ENCODE assay signal across 27 cellular contexts in genomic region chr19:15441317-15441716, GRCh38. TPM values are rescaled to one million over a fixed set of nuclear protein-coding genes. Genes with fewer than 3 reads are reported as not detected.
"Had no signal": no experiment of that assay in that cellular context is flagged by ENCODE, and none has a peak within 500 bp of the region (broad histone marks: within the 10 kb centered on the region; RNA-seq: fewer than 3 reads in every experiment).

No MANE protein-coding gene starts in this region.

- H3K27ac ChIP-seq: SJCRH30 had no signal

- H3K27me3 Mint-ChIP-seq: activated CD4-positive, alpha-beta memory T cell treated with anti-CD3 and anti-CD28 coated beads, Interleukin-2, amount 10 ng/mL, durations not matched to agents 7 days and 5 days; activated naive CD8-positive, alpha-beta T cell; activated T-helper 17 cell treated with anti-CD3 and anti-CD28 coated beads, Interleukin-2, amount 50 U/mL, for 72 hours; brain; central memory CD8-positive, alpha-beta T cell; T-helper 17 cell had no signal

- H3K4me2 ChIP-seq: SK-N-SH had no signal

- H3K4me3 ChIP-seq: SJCRH30 had no signal

- H3K27ac Mint-ChIP-seq: activated CD4-positive, alpha-beta memory T cell treated with anti-CD3 and anti-CD28 coated beads, Interleukin-2, amount 10 ng/mL, durations not matched to agents 7 days and 5 days; activated naive CD4-positive, alpha-beta T cell treated with anti-CD3 and anti-CD28 coated beads for 36 hours; activated naive CD8-positive, alpha-beta T cell; activated T-helper 17 cell treated with anti-CD3 and anti-CD28 coated beads, Interleukin-2, amount 50 U/mL, for 72 hours; brain; T-helper 17 cell; WTC11 had no signal

- H3K9ac ChIP-seq: SK-N-SH had no signal

- H3K4me3 Mint-ChIP-seq: activated CD4-positive, alpha-beta memory T cell treated with anti-CD3 and anti-CD28 coated beads, Interleukin-2, amount 10 ng/mL, durations not matched to agents 7 days and 5 days; activated naive CD4-positive, alpha-beta T cell treated with anti-CD3 and anti-CD28 coated beads for 36 hours; activated naive CD8-positive, alpha-beta T cell; activated T-helper 17 cell treated with anti-CD3 and anti-CD28 coated beads, Interleukin-2, amount 50 U/mL, for 72 hours; brain; central memory CD8-positive, alpha-beta T cell; T-helper 17 cell; WTC11 had no signal

- H3K36me3 ChIP-seq: SJCRH30 had no signal

- H3K9me3 ChIP-seq: SJCRH30, SK-N-SH had no signal

- H3K36me3 Mint-ChIP-seq: activated naive CD8-positive, alpha-beta T cell; WTC11 had no signal

- H3K4me1 Mint-ChIP-seq: activated T-helper 17 cell treated with anti-CD3 and anti-CD28 coated beads, Interleukin-2, amount 50 U/mL, for 72 hours; brain; T-helper 17 cell had no signal

- H3K9me3 Mint-ChIP-seq: activated CD4-positive, alpha-beta memory T cell treated with anti-CD3 and anti-CD28 coated beads, Interleukin-2, amount 10 ng/mL, durations not matched to agents 7 days and 5 days; activated naive CD4-positive, alpha-beta T cell treated with anti-CD3 and anti-CD28 coated beads for 36 hours; activated T-helper 17 cell treated with anti-CD3 and anti-CD28 coated beads, Interleukin-2, amount 50 U/mL, for 72 hours; brain; central memory CD8-positive, alpha-beta T cell; WTC11 had no signal

- FAIRE-seq: astrocyte had no signal

- H3K4me1 ChIP-seq: SJCRH30 had no signal

- ATAC-seq: activated T-helper 17 cell treated with anti-CD3 and anti-CD28 coated beads, Interleukin-2, amount 50 U/mL, for 72 hours; T-helper 17 cell; WTC11 had no signal

- DNase-seq: activated CD4-positive, alpha-beta memory T cell treated with anti-CD3 and anti-CD28 coated beads, Interleukin-2, amount 10 ng/mL, durations not matched to agents 7 days and 5 days; activated CD4-positive, alpha-beta T cell treated with anti-CD3 and anti-CD28 coated beads for 1 hour; activated CD4-positive, alpha-beta T cell treated with anti-CD3 and anti-CD28 coated beads, Interleukin-2, amount 50 U/mL, for 1 hour; activated gamma-delta T cell; activated naive CD4-positive, alpha-beta T cell treated with anti-CD3 and anti-CD28 coated beads for 36 hours; activated T-cell treated with anti-CD3 and anti-CD28 coated beads for 4 hours; activated T-cell treated with anti-CD3 and anti-CD28 coated beads, Interleukin-2, amount 50 U/mL, for 48 hours; amygdala; Kasumi-1; NCI-H146; NCI-H187 treated with DMSO at 0.1 percent for 48 hours; NCI-H2081 treated with DMSO at 0.1 percent for 48 hours; NCI-H446; NCI-H524; SJCRH30; SK-N-SH; T-helper 17 cell; T-helper 9 cell had no signal

RNA-seq across cellular contexts. Expression of gene PGLYRP2, which starts 38.0 kb away (rescaled TPM):
- total RNA-seq: activated CD8-positive, alpha-beta memory T cell treated with anti-CD3 and anti-CD28 coated beads for 36 hours; astrocyte; OCI-LY7; RPMI7951; SJCRH30; T-helper 17 cell; WTC11 had no signal
- polyA plus RNA-seq: SK-N-SH had no signal
